ENCODE assay signal across 1 cellular context in genomic region chr19:13748169-13748884, GRCh38.
TF ChIP-seq lines count a peak whose summit lies in the region.

No MANE protein-coding gene starts in this region.

TF ChIP-seq in HEK293, 187 proteins besides CTCF, POLR2A, EP300 and RAD21 (continued from another document):
- TF ChIP-seq, protein P1, sequence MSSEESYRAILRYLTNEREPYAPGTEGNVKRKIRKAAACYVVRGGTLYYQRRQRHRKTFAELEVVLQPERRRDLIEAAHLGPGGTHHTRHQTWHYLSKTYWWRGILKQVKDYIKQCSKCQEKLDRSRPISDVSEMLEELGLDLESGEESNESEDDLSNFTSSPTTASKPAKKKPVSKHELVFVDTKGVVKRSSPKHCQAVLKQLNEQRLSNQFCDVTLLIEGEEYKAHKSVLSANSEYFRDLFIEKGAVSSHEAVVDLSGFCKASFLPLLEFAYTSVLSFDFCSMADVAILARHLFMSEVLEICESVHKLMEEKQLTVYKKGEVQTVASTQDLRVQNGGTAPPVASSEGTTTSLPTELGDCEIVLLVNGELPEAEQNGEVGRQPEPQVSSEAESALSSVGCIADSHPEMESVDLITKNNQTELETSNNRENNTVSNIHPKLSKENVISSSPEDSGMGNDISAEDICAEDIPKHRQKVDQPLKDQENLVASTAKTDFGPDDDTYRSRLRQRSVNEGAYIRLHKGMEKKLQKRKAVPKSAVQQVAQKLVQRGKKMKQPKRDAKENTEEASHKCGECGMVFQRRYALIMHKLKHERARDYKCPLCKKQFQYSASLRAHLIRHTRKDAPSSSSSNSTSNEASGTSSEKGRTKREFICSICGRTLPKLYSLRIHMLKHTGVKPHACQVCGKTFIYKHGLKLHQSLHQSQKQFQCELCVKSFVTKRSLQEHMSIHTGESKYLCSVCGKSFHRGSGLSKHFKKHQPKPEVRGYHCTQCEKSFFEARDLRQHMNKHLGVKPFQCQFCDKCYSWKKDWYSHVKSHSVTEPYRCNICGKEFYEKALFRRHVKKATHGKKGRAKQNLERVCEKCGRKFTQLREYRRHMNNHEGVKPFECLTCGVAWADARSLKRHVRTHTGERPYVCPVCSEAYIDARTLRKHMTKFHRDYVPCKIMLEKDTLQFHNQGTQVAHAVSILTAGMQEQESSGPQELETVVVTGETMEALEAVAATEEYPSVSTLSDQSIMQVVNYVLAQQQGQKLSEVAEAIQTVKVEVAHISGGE (tag by site-specific recombination; conservative IDR thresholded peaks at IDR 0.05; ENCODE audit: low read depth) = 0 out of 2 replicates have a peak, but pooled peaks have one; percentile 14
